ENCODE assay signal across 1 cellular context in genomic region chr22:37197451-37198289, GRCh38.
TF ChIP-seq lines count a peak whose summit lies in the region.

No MANE protein-coding gene starts in this region.

TF ChIP-seq in HepG2, 621 proteins besides CTCF, POLR2A, EP300 and RAD21 (continues in another document):
- no peak for TF ChIP-seq ZNF362 (CRISPR knock-in tag; IDR thresholded peaks at IDR 0.05; ENCODE audit: borderline replicate concordance)
- no peak for TF ChIP-seq TEAD2 (CRISPR knock-in tag; IDR thresholded peaks at IDR 0.05)
- no peak for TF ChIP-seq ZNF775 (CRISPR knock-in tag; IDR thresholded peaks at IDR 0.05; ENCODE audit: borderline replicate concordance)
- TF ChIP-seq ZNF17 (CRISPR knock-in tag; IDR thresholded peaks at IDR 0.05) = no peak
- no peak for TF ChIP-seq KLF11 (CRISPR knock-in tag; IDR thresholded peaks at IDR 0.05)
- TF ChIP-seq NR1H2 (CRISPR knock-in tag; IDR thresholded peaks at IDR 0.05; ENCODE audit: borderline replicate concordance, low read depth) = no peak
- peak; percentile 23 for TF ChIP-seq NRL (CRISPR knock-in tag; IDR thresholded peaks at IDR 0.05; ENCODE audit: borderline replicate concordance)
- no peak for TF ChIP-seq FOXK2 (IDR thresholded peaks at IDR 0.05)
- TF ChIP-seq MLX (CRISPR knock-in tag; IDR thresholded peaks at IDR 0.05) = 0 out of 2 replicates have a peak, but pooled peaks have one; percentile 6
- 0 out of 2 replicates have a peak, but pooled peaks have one; percentile 50 for TF ChIP-seq ZNF572 (CRISPR knock-in tag; IDR thresholded peaks at IDR 0.05)
- no peak; the same call in 1 of the 2 replicates for TF ChIP-seq AKAP8 (CRISPR knock-in tag; IDR thresholded peaks at IDR 0.05)
- no peak for TF ChIP-seq ZNF841 (CRISPR knock-in tag; IDR thresholded peaks at IDR 0.05; ENCODE audit: borderline replicate concordance)
- TF ChIP-seq HMG20A (CRISPR knock-in tag; IDR thresholded peaks at IDR 0.05; ENCODE audit: borderline replicate concordance) = no peak
- TF ChIP-seq HNF4A (CRISPR knock-in tag; IDR thresholded peaks at IDR 0.05) = no peak; the same call in 1 of the 2 replicates
- no peak for TF ChIP-seq ZNF101 (CRISPR knock-in tag; IDR thresholded peaks at IDR 0.05; ENCODE audit: borderline replicate concordance, low read depth)
- TF ChIP-seq ZNF550 (CRISPR knock-in tag; IDR thresholded peaks at IDR 0.05; ENCODE audit: borderline replicate concordance) = no peak
- 0 out of 2 replicates have a peak, but pooled peaks have one; percentile 44 for TF ChIP-seq ZIK1 (CRISPR knock-in tag; IDR thresholded peaks at IDR 0.05; ENCODE audit: borderline replicate concordance, low read depth)
- no peak for TF ChIP-seq ZNF329 (CRISPR knock-in tag; IDR thresholded peaks at IDR 0.05; ENCODE audit: low read depth)
- TF ChIP-seq HNF1A (IDR thresholded peaks at IDR 0.05; ENCODE audit: low read depth) = no peak
- TF ChIP-seq HNF1A (CRISPR knock-in tag; IDR thresholded peaks at IDR 0.05; ENCODE audit: borderline replicate concordance) = 0 out of 2 replicates have a peak, but pooled peaks have one; percentile 39
- TF ChIP-seq TBX3 (IDR thresholded peaks at IDR 0.05; ENCODE audit: borderline replicate concordance) = no peak
- TF ChIP-seq ZNF354B (CRISPR knock-in tag; IDR thresholded peaks at IDR 0.05) = no peak
- TF ChIP-seq ADNP (CRISPR knock-in tag; IDR thresholded peaks at IDR 0.05) = peak; percentile 67; the same call in 1 of the 2 replicates
- no peak for TF ChIP-seq LCORL (IDR thresholded peaks at IDR 0.05)
- TF ChIP-seq LCORL (CRISPR knock-in tag; IDR thresholded peaks at IDR 0.05) = no peak
- TF ChIP-seq ZNF143 (CRISPR knock-in tag; IDR thresholded peaks at IDR 0.05) = no peak
- 0 out of 2 replicates have a peak, but pooled peaks have one; percentile 2 for TF ChIP-seq ZBED4 (CRISPR knock-in tag; IDR thresholded peaks at IDR 0.05; ENCODE audit: borderline replicate concordance)
- TF ChIP-seq REPIN1 (CRISPR knock-in tag; IDR thresholded peaks at IDR 0.05; ENCODE audit: borderline replicate concordance, low read depth) = no peak
- TF ChIP-seq MYNN (CRISPR knock-in tag; IDR thresholded peaks at IDR 0.05; ENCODE audit: low read depth) = no peak
- no peak for TF ChIP-seq SAFB2 (CRISPR knock-in tag; IDR thresholded peaks at IDR 0.05; ENCODE audit: borderline replicate concordance, low read depth)
- TF ChIP-seq HIC2 (CRISPR knock-in tag; IDR thresholded peaks at IDR 0.05; ENCODE audit: low read depth) = no peak
- peak; percentile 13; the same call in 1 of the 2 replicates for TF ChIP-seq ZFX (CRISPR knock-in tag; IDR thresholded peaks at IDR 0.05; ENCODE audit: low read depth)
- TF ChIP-seq GMEB1 (CRISPR knock-in tag; IDR thresholded peaks at IDR 0.05; ENCODE audit: borderline replicate concordance) = no peak
- no peak for TF ChIP-seq SIX4 (CRISPR knock-in tag; IDR thresholded peaks at IDR 0.05)
- TF ChIP-seq ZNF772 (CRISPR knock-in tag; IDR thresholded peaks at IDR 0.05) = no peak; the same call in 1 of the 2 replicates
- TF ChIP-seq ZNF800 (CRISPR knock-in tag; IDR thresholded peaks at IDR 0.05) = no peak
- no peak for TF ChIP-seq SP1 (IDR thresholded peaks at IDR 0.05)
- no peak for TF ChIP-seq SP1 (CRISPR knock-in tag; IDR thresholded peaks at IDR 0.05)
- no peak for TF ChIP-seq ONECUT2 (CRISPR knock-in tag; IDR thresholded peaks at IDR 0.05)
- TF ChIP-seq SNAPC4 (CRISPR knock-in tag; IDR thresholded peaks at IDR 0.05) = no peak; the same call in 1 of the 2 replicates
